In the genomic region with DNA sequence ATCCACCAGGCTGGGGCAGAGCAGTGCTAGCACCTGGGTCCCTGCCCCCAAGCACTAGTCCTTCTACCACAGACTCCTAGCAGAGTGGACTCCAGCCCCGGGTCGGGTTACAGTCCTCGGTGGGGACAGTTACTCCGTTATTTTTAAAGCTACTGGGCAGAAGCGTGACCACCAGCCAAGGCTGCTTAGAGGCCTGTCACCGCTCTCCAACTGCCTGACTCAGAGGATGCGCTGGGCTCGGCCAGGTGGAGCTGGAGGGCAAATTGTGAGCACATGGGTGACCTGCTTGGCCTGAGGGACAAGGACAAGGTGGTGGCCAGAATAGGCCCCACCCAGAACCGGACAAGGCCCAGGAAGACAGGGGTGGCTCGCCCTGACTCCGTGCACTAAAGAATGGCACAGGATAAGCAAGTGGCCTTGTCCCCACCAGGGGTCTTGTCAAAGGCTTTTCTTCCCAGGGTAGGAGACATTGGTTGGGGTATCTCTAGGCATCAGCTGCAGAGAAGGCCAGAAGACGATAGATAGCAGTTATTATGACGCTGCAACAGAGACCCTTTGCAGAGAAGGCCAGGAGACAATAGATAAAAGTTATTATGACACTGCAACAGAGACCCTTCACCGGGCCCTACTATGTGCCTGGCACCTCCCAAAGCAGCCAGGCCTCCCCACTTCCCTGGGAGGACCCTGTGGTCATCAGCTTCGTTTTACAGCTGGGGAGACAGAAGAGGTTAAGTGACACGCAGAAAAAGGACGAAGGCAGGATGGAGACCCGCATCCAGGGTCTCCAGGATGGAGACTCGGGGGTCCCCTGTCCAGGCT, we compare ENCODE assay signal across 1 cellular context.
TF ChIP-seq lines count a peak whose summit lies in the region.

No MANE protein-coding gene starts in this region.

TF ChIP-seq in HepG2, 621 proteins besides CTCF, POLR2A, EP300 and RAD21 (continued from another document and continues in another):
- TF ChIP-seq ZFY (CRISPR knock-in tag; IDR thresholded peaks at IDR 0.05) (peak; percentile 53; the same call in 1 of the 2 replicates), CHCHD3 (CRISPR knock-in tag; IDR thresholded peaks at IDR 0.05) (no peak), HNRNPUL1 (IDR thresholded peaks at IDR 0.05; ENCODE audit: low read depth, low read length) (no peak), ZNF83 (CRISPR knock-in tag; IDR thresholded peaks at IDR 0.05; ENCODE audit: borderline replicate concordance) (no peak), ZNF207 (IDR thresholded peaks at IDR 0.05; ENCODE audit: borderline replicate concordance) (no peak), ZNF556 (CRISPR knock-in tag; IDR thresholded peaks at IDR 0.05; ENCODE audit: borderline replicate concordance) (no peak), EZH2 (conservative IDR thresholded peaks at IDR 0.05; ENCODE audit: low read depth, low read length) (no peak), NFE2 (CRISPR knock-in tag; IDR thresholded peaks at IDR 0.05) (no peak), ZNF766 (CRISPR knock-in tag; IDR thresholded peaks at IDR 0.05; ENCODE audit: borderline replicate concordance) (no peak), KDM4B (CRISPR knock-in tag; IDR thresholded peaks at IDR 0.05) (no peak), HOXA9 (CRISPR knock-in tag; IDR thresholded peaks at IDR 0.05; ENCODE audit: borderline replicate concordance) (no peak), ZFP90 (CRISPR knock-in tag; IDR thresholded peaks at IDR 0.05; ENCODE audit: borderline replicate concordance) (0 out of 2 replicates have a peak, but pooled peaks have one; percentile 46), SAP130 (CRISPR knock-in tag; IDR thresholded peaks at IDR 0.05; ENCODE audit: low read depth) (peak; percentile 63; the same call in 1 of the 2 replicates), KDM5A (IDR thresholded peaks at IDR 0.05; ENCODE audit: borderline replicate concordance, low read length) (no peak), ETV5 (CRISPR knock-in tag; IDR thresholded peaks at IDR 0.05; ENCODE audit: borderline replicate concordance) (no peak), YEATS2 (CRISPR knock-in tag; IDR thresholded peaks at IDR 0.05; ENCODE audit: borderline replicate concordance) (no peak), ZFP82 (CRISPR knock-in tag; IDR thresholded peaks at IDR 0.05; ENCODE audit: borderline replicate concordance) (no peak), ZNF747 (CRISPR knock-in tag; IDR thresholded peaks at IDR 0.05; ENCODE audit: borderline replicate concordance) (no peak), MTF2 (CRISPR knock-in tag; IDR thresholded peaks at IDR 0.05; ENCODE audit: borderline replicate concordance) (no peak), ZNF558 (CRISPR knock-in tag; IDR thresholded peaks at IDR 0.05; ENCODE audit: borderline replicate concordance) (no peak), NCOA5 (CRISPR knock-in tag; IDR thresholded peaks at IDR 0.05) (no peak), ZC3H13 (CRISPR knock-in tag; IDR thresholded peaks at IDR 0.05) (no peak), MEF2D (CRISPR knock-in tag; IDR thresholded peaks at IDR 0.05) (0 out of 2 replicates have a peak, but pooled peaks have one; percentile 33), ESRRA (CRISPR knock-in tag; IDR thresholded peaks at IDR 0.05; ENCODE audit: low read depth) (no peak), ZNF431 (CRISPR knock-in tag; IDR thresholded peaks at IDR 0.05; ENCODE audit: borderline replicate concordance, low read depth) (no peak), TRIM24 (CRISPR knock-in tag; IDR thresholded peaks at IDR 0.05) (no peak), SP1 (IDR thresholded peaks at IDR 0.05) (no peak), SP1 (CRISPR knock-in tag; IDR thresholded peaks at IDR 0.05) (no peak), HMGA1 (CRISPR knock-in tag; conservative IDR thresholded peaks at IDR 0.05) (no peak), ZBTB7A (CRISPR knock-in tag; IDR thresholded peaks at IDR 0.05) (no peak), HNF4A (CRISPR knock-in tag; IDR thresholded peaks at IDR 0.05) (peak; percentile 68), MIXL1 (CRISPR knock-in tag; IDR thresholded peaks at IDR 0.05) (no peak), ZNF264 (CRISPR knock-in tag; IDR thresholded peaks at IDR 0.05) (peak; percentile 50; the same call in 1 of the 2 replicates), ZNF598 (CRISPR knock-in tag; IDR thresholded peaks at IDR 0.05; ENCODE audit: borderline replicate concordance) (no peak)
- TF ChIP-seq, protein P1, sequence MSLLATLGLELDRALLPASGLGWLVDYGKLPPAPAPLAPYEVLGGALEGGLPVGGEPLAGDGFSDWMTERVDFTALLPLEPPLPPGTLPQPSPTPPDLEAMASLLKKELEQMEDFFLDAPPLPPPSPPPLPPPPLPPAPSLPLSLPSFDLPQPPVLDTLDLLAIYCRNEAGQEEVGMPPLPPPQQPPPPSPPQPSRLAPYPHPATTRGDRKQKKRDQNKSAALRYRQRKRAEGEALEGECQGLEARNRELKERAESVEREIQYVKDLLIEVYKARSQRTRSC (CRISPR knock-in tag; IDR thresholded peaks at IDR 0.05; ENCODE audit: low read depth), result no peak
- TF ChIP-seq, protein P2, sequence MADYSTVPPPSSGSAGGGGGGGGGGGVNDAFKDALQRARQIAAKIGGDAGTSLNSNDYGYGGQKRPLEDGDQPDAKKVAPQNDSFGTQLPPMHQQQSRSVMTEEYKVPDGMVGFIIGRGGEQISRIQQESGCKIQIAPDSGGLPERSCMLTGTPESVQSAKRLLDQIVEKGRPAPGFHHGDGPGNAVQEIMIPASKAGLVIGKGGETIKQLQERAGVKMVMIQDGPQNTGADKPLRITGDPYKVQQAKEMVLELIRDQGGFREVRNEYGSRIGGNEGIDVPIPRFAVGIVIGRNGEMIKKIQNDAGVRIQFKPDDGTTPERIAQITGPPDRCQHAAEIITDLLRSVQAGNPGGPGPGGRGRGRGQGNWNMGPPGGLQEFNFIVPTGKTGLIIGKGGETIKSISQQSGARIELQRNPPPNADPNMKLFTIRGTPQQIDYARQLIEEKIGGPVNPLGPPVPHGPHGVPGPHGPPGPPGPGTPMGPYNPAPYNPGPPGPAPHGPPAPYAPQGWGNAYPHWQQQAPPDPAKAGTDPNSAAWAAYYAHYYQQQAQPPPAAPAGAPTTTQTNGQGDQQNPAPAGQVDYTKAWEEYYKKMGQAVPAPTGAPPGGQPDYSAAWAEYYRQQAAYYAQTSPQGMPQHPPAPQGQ (CRISPR knock-in tag; IDR thresholded peaks at IDR 0.05; ENCODE audit: borderline replicate concordance), result no peak
- TF ChIP-seq, protein P3, sequence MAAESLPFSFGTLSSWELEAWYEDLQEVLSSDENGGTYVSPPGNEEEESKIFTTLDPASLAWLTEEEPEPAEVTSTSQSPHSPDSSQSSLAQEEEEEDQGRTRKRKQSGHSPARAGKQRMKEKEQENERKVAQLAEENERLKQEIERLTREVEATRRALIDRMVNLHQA (CRISPR knock-in tag; IDR thresholded peaks at IDR 0.05), result no peak
- TF ChIP-seq, protein P4, sequence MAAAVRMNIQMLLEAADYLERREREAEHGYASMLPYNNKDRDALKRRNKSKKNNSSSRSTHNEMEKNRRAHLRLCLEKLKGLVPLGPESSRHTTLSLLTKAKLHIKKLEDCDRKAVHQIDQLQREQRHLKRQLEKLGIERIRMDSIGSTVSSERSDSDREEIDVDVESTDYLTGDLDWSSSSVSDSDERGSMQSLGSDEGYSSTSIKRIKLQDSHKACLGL (CRISPR knock-in tag; IDR thresholded peaks at IDR 0.05), result no peak
- TF ChIP-seq, protein P5, sequence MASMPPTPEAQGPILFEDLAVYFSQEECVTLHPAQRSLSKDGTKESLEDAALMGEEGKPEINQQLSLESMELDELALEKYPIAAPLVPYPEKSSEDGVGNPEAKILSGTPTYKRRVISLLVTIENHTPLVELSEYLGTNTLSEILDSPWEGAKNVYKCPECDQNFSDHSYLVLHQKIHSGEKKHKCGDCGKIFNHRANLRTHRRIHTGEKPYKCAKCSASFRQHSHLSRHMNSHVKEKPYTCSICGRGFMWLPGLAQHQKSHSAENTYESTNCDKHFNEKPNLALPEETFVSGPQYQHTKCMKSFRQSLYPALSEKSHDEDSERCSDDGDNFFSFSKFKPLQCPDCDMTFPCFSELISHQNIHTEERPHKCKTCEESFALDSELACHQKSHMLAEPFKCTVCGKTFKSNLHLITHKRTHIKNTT (CRISPR knock-in tag; IDR thresholded peaks at IDR 0.05), result no peak
- TF ChIP-seq, protein P6, sequence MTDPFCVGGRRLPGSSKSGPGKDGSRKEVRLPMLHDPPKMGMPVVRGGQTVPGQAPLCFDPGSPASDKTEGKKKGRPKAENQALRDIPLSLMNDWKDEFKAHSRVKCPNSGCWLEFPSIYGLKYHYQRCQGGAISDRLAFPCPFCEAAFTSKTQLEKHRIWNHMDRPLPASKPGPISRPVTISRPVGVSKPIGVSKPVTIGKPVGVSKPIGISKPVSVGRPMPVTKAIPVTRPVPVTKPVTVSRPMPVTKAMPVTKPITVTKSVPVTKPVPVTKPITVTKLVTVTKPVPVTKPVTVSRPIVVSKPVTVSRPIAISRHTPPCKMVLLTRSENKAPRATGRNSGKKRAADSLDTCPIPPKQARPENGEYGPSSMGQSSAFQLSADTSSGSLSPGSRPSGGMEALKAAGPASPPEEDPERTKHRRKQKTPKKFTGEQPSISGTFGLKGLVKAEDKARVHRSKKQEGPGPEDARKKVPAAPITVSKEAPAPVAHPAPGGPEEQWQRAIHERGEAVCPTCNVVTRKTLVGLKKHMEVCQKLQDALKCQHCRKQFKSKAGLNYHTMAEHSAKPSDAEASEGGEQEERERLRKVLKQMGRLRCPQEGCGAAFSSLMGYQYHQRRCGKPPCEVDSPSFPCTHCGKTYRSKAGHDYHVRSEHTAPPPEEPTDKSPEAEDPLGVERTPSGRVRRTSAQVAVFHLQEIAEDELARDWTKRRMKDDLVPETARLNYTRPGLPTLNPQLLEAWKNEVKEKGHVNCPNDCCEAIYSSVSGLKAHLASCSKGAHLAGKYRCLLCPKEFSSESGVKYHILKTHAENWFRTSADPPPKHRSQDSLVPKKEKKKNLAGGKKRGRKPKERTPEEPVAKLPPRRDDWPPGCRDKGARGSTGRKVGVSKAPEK (CRISPR knock-in tag; IDR thresholded peaks at IDR 0.05; ENCODE audit: borderline replicate concordance), result no peak
- TF ChIP-seq, protein P7, sequence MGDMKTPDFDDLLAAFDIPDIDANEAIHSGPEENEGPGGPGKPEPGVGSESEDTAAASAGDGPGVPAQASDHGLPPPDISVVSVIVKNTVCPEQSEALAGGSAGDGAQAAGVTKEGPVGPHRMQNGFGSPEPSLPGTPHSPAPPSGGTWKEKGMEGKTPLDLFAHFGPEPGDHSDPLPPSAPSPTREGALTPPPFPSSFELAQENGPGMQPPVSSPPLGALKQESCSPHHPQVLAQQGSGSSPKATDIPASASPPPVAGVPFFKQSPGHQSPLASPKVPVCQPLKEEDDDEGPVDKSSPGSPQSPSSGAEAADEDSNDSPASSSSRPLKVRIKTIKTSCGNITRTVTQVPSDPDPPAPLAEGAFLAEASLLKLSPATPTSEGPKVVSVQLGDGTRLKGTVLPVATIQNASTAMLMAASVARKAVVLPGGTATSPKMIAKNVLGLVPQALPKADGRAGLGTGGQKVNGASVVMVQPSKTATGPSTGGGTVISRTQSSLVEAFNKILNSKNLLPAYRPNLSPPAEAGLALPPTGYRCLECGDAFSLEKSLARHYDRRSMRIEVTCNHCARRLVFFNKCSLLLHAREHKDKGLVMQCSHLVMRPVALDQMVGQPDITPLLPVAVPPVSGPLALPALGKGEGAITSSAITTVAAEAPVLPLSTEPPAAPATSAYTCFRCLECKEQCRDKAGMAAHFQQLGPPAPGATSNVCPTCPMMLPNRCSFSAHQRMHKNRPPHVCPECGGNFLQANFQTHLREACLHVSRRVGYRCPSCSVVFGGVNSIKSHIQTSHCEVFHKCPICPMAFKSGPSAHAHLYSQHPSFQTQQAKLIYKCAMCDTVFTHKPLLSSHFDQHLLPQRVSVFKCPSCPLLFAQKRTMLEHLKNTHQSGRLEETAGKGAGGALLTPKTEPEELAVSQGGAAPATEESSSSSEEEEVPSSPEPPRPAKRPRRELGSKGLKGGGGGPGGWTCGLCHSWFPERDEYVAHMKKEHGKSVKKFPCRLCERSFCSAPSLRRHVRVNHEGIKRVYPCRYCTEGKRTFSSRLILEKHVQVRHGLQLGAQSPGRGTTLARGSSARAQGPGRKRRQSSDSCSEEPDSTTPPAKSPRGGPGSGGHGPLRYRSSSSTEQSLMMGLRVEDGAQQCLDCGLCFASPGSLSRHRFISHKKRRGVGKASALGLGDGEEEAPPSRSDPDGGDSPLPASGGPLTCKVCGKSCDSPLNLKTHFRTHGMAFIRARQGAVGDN (CRISPR knock-in tag; IDR thresholded peaks at IDR 0.05), result peak; percentile 71
- TF ChIP-seq, protein P8, sequence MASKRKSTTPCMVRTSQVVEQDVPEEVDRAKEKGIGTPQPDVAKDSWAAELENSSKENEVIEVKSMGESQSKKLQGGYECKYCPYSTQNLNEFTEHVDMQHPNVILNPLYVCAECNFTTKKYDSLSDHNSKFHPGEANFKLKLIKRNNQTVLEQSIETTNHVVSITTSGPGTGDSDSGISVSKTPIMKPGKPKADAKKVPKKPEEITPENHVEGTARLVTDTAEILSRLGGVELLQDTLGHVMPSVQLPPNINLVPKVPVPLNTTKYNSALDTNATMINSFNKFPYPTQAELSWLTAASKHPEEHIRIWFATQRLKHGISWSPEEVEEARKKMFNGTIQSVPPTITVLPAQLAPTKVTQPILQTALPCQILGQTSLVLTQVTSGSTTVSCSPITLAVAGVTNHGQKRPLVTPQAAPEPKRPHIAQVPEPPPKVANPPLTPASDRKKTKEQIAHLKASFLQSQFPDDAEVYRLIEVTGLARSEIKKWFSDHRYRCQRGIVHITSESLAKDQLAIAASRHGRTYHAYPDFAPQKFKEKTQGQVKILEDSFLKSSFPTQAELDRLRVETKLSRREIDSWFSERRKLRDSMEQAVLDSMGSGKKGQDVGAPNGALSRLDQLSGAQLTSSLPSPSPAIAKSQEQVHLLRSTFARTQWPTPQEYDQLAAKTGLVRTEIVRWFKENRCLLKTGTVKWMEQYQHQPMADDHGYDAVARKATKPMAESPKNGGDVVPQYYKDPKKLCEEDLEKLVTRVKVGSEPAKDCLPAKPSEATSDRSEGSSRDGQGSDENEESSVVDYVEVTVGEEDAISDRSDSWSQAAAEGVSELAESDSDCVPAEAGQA (IDR thresholded peaks at IDR 0.05; ENCODE audit: low read depth), result no peak
- TF ChIP-seq, protein P8 (CRISPR knock-in tag; IDR thresholded peaks at IDR 0.05; ENCODE audit: borderline replicate concordance), result no peak
